In the genomic region with DNA sequence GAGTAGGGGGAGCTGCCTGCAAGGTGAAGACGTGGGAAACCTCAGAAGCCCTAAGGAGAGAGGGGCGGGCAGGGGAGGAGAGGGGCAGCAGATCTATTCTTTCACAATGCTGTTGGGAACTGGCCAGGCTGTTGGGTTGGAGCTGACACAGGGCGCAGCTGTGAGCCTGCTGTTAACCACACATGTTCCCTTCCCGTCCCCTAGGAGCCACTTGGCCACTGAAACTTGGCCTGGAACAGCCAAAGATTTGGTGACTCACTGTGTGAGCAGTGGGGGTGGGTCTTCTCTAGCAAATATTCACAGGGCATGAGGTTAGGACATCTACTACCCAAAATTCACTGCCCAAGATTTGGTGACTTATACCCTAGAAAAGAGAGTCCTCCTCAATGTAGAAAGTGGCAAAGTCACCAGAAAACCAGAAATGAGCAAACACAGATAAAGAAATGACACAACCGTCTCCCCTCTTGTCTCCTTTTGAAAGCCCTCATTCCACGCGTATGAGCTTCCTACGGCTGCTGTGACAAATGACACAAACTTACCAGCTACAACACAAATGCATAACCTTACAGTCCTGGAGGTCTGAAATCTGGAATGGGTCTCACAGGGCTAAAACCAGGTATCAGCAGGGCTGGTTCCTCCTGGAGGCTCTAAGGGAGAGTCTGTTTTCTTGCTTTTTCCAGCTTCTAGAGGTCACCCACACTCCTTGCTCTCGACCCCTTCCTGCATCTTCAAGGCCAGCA, we compare ENCODE assay signal across 9 cellular contexts. TPM values are rescaled to one million over a fixed set of nuclear protein-coding genes. Genes with fewer than 3 reads are reported as not detected.
DNase-seq lines count a peak whose midpoint lies in the region; ATAC-seq and TF ChIP-seq lines count a peak whose summit lies in the region.
"Had no signal": no experiment of that assay in that cellular context is flagged by ENCODE, and none has a peak within 500 bp of the region (broad histone marks: within the 10 kb centered on the region; RNA-seq: fewer than 3 reads in every experiment).

No MANE protein-coding gene starts in this region.

- H3K27me3 ChIP-seq in SK-N-SH (ENCODE audit: insufficient read depth), result no peaks in the 10 kb centered on the region

- peak; percentile 46 for DNase-seq in HFFc6
- DNase-seq in SK-N-SH, result no peak
- DNase-seq in left cardiac atrium, result peak; percentile 88
- DNase-seq in stimulated activated effector memory CD8-positive, alpha-beta T cell treated with anti-CD3 and anti-CD28 coated beads, Interleukin-12 subunit alpha, Interleukin-12 subunit beta, amount 100 ng/mL, for 72 hours (ENCODE audit: low spot score in 2 of 2), result no peak
- DNase-seq in iPS-NIHi11 (ENCODE audit: low spot score), result no peak
- no peak for DNase-seq in NOMO-1 (lab: John Stamatoyannopoulos, UW; ENCODE audit: unreplicated experiment in 2 of 2)
- no peak for DNase-seq in stimulated activated CD4-positive, alpha-beta T cell treated with anti-CD3 and anti-CD28 coated beads, Interleukin-4, amount 100 ng/mL, for 1 hour

- peak overlapping the region; percentile 6; the same call in 1 of the 2 replicates for H3K4me2 ChIP-seq in SK-N-SH

- intact Hi-C loops in left cardiac atrium (cut with DNase I), result no loop called here

- TF ChIP-seq EP300 in SK-N-SH (IDR thresholded peaks at IDR 0.05; ENCODE audit: borderline replicate concordance in 1 of 2, low read depth in 1 of 2, low read length in 1 of 2), result no peak

- no peak for TF ChIP-seq RAD21 in SK-N-SH (IDR thresholded peaks at IDR 0.05; ENCODE audit: low read length)

- H2AFZ ChIP-seq in SK-N-SH (ENCODE audit: low read depth), result no peak overlapping the region

- H3K9me2 ChIP-seq in SK-N-SH, result no peaks in the 10 kb centered on the region

- H3K4me3 ChIP-seq in SK-N-SH (ENCODE audit: low read depth in 2 of 2, low read length in 1 of 2), result no peak overlapping the region

- no peak overlapping the region for H3K9ac ChIP-seq in SK-N-SH

- CTCF ChIA-PET in SK-N-SH (lab: Yijun Ruan, JAX), result interaction anchor here (0.9 to 10.7 kb wide), 5 partner anchors 11 to 185 kb away, joined by 3 to 72 read pairs (median 4); no protein-coding TSS in a partner anchor

- H3F3A ChIP-seq in SK-N-SH (replicated peaks; ENCODE audit: insufficient read depth), result no peaks in the 10 kb centered on the region

- H3K9me3 ChIP-seq in SK-N-SH, result no peaks in the 10 kb centered on the region

- POLR2A ChIA-PET in SK-N-SH (lab: Yijun Ruan, JAX), result interaction anchor here (1.3 to 2.0 kb wide), 2 partner anchors 21 to 72 kb away, joined by 4 to 6 read pairs; partner anchors contain the start of gene GAA

- H3K4me3 Mint-ChIP-seq in HFFc6, result peak overlapping the region; percentile 69
- H3K4me3 Mint-ChIP-seq in stimulated activated effector memory CD8-positive, alpha-beta T cell treated with anti-CD3 and anti-CD28 coated beads, Interleukin-12 subunit alpha, Interleukin-12 subunit beta, amount 100 ng/mL, for 72 hours, result no peak overlapping the region
- H3K4me3 Mint-ChIP-seq: activated naive CD8-positive, alpha-beta T cell had no signal

- peaks cover 96% of the 10 kb centered on the region for H3K79me2 ChIP-seq in SK-N-SH (ENCODE audit: insufficient read depth)

- H3K27ac Mint-ChIP-seq in HFFc6, result peak overlapping the region; percentile 56; the same call in 1 of the 2 replicates
- no peak overlapping the region for H3K27ac Mint-ChIP-seq in stimulated activated effector memory CD8-positive, alpha-beta T cell treated with anti-CD3 and anti-CD28 coated beads, Interleukin-12 subunit alpha, Interleukin-12 subunit beta, amount 100 ng/mL, for 72 hours
- H3K27ac Mint-ChIP-seq: activated naive CD8-positive, alpha-beta T cell had no signal

- H3K4me1 ChIP-seq in SK-N-SH (ENCODE audit: control insufficient read depth in 1 of 2, insufficient read depth in 2 of 2, low read depth in 1 of 2, low read length in 1 of 2), result peaks cover 8 to 35% of the 10 kb centered on the region in 2 experiments; a peak in 3 of 4 replicates

- WGBS in SK-N-SH (ENCODE audit: low lambda C conversion rate), result 86% methylated on average over 8 of the region's 9 CpGs

- H3K4me1 Mint-ChIP-seq in HFFc6 (ENCODE audit: low read depth), result peaks cover 27% of the 10 kb centered on the region
- H3K4me1 Mint-ChIP-seq in stimulated activated effector memory CD8-positive, alpha-beta T cell treated with anti-CD3 and anti-CD28 coated beads, Interleukin-12 subunit alpha, Interleukin-12 subunit beta, amount 100 ng/mL, for 72 hours, result no peaks in the 10 kb centered on the region

- peaks cover 3% of the 10 kb centered on the region; the same call in 1 of the 2 replicates for H3K27me3 Mint-ChIP-seq in HFFc6 (ENCODE audit: insufficient read depth)
- H3K27me3 Mint-ChIP-seq: activated naive CD8-positive, alpha-beta T cell had no signal

- H3K9me3 Mint-ChIP-seq in HFFc6, result no peaks in the 10 kb centered on the region
- no peaks in the 10 kb centered on the region for H3K9me3 Mint-ChIP-seq in stimulated activated effector memory CD8-positive, alpha-beta T cell treated with anti-CD3 and anti-CD28 coated beads, Interleukin-12 subunit alpha, Interleukin-12 subunit beta, amount 100 ng/mL, for 72 hours

- H4K20me1 ChIP-seq in SK-N-SH (ENCODE audit: insufficient read depth), result peaks cover 82% of the 10 kb centered on the region

- H3K36me3 ChIP-seq in SK-N-SH (replicated peaks in 1 of 2; ENCODE audit: control insufficient read depth in 1 of 2, insufficient read depth in 2 of 2, low read length in 1 of 2), result no peaks in the 10 kb centered on the region

- TF ChIP-seq CTCF in HFFc6 (IDR thresholded peaks at IDR 0.05) (no peak), SK-N-SH (IDR thresholded peaks at IDR 0.05) (no peak)

- H3K27ac ChIP-seq in SK-N-SH (ENCODE audit: low read depth in 2 of 2, low read length in 1 of 2), result no peak overlapping the region

- ATAC-seq in left cardiac atrium (peak; percentile 86 to 93), GM21576 (IDR thresholded peaks at IDR 0.05; ENCODE audit: unreplicated experiment) (no peak)
- ATAC-seq in stimulated activated effector memory CD8-positive, alpha-beta T cell treated with anti-CD3 and anti-CD28 coated beads, Interleukin-12 subunit alpha, Interleukin-12 subunit beta, amount 100 ng/mL, for 72 hours, result peak; percentile 66

- H3K36me3 Mint-ChIP-seq in HFFc6 (ENCODE audit: low read depth), result no peaks in the 10 kb centered on the region
- no peaks in the 10 kb centered on the region for H3K36me3 Mint-ChIP-seq in stimulated activated effector memory CD8-positive, alpha-beta T cell treated with anti-CD3 and anti-CD28 coated beads, Interleukin-12 subunit alpha, Interleukin-12 subunit beta, amount 100 ng/mL, for 72 hours
- H3K36me3 Mint-ChIP-seq: activated naive CD8-positive, alpha-beta T cell had no signal

TF ChIP-seq in SK-N-SH, 30 proteins besides CTCF, POLR2A, EP300 and RAD21:
- no peak for TF ChIP-seq CHD2 (IDR thresholded peaks at IDR 0.05; ENCODE audit: low read length, partially characterized antibody)
- TF ChIP-seq REST (IDR thresholded peaks at IDR 0.05; ENCODE audit: low read depth, low read length), result no peak
- no peak for TF ChIP-seq TEAD4 (IDR thresholded peaks at IDR 0.05; ENCODE audit: borderline replicate concordance, insufficient read depth)
- no peak for TF ChIP-seq NFIC (IDR thresholded peaks at IDR 0.05; ENCODE audit: borderline replicate concordance)
- no peak for TF ChIP-seq FOXJ3 (CRISPR knock-in tag; IDR thresholded peaks at IDR 0.05)
- TF ChIP-seq, protein P1, sequence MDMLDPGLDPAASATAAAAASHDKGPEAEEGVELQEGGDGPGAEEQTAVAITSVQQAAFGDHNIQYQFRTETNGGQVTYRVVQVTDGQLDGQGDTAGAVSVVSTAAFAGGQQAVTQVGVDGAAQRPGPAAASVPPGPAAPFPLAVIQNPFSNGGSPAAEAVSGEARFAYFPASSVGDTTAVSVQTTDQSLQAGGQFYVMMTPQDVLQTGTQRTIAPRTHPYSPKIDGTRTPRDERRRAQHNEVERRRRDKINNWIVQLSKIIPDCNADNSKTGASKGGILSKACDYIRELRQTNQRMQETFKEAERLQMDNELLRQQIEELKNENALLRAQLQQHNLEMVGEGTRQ (IDR thresholded peaks at IDR 0.05; ENCODE audit: borderline replicate concordance, low read depth, low read length), result no peak
TF ChIP-seq in SK-N-SH: peak in this region for 0.

RNA-seq across cellular contexts. Expression of gene TBC1D16, which starts 6.3 kb away (rescaled TPM):
- total RNA-seq in HFFc6 (2021; fragmentation: NEBNext Ultra II Directional; extraction: Animal tissue kit (Norgen Biotek cat#: 25700)), result 10 to 100 TPM; 15.1 to 25.5 (median 17.9) TPM
- 14.5 and 15.3 TPM in 2 replicates for polyA plus RNA-seq in SK-N-SH (2012; rRNA removed)
- 7.9 and 13.0 TPM in 2 replicates for polyA plus RNA-seq in SK-N-SH (2012; cell fraction: cytosol; rRNA removed)
- 22.6 and 24.9 TPM in 2 replicates for polyA plus RNA-seq in SK-N-SH (2012; cell fraction: nucleus; rRNA removed)
- total RNA-seq in left cardiac atrium, result 10 to 100 TPM; 29.9 to 30.9 TPM

RNA-seq across cellular contexts. Expression of gene CCDC40, which starts 7.0 kb away (rescaled TPM):
- total RNA-seq in HFFc6 (2021; fragmentation: NEBNext Ultra II Directional; extraction: Animal tissue kit (Norgen Biotek cat#: 25700)), result 1 to 10 TPM; 1.7 to 3.2 (median 2.1) TPM
- 17.3 and 21.6 TPM in 2 replicates for polyA plus RNA-seq in SK-N-SH (2012; rRNA removed)
- polyA plus RNA-seq in SK-N-SH (2012; cell fraction: cytosol; rRNA removed), result 8.0 and 8.3 TPM in 2 replicates
- 87.6 and 92.0 TPM in 2 replicates for polyA plus RNA-seq in SK-N-SH (2012; cell fraction: nucleus; rRNA removed)
- 1 to 10 TPM; 5.9 to 9.8 TPM for total RNA-seq in left cardiac atrium

Comparison
In these comparisons a context has a peak if more than half of its experiments do, and no peak if none do; other contexts are left out.
1. DNase-seq: peak in HFFc6 (single experiment) and left cardiac atrium (single experiment); none in SK-N-SH (single experiment), stimulated activated effector memory CD8-positive, alpha-beta T cell treated with anti-CD3 and anti-CD28 coated beads, Interleukin-12 subunit alpha, Interleukin-12 subunit beta, amount 100 ng/mL, for 72 hours (0 of 2), iPS-NIHi11 (single experiment), NOMO-1 (0 of 2) and stimulated activated CD4-positive, alpha-beta T cell treated with anti-CD3 and anti-CD28 coated beads, Interleukin-4, amount 100 ng/mL, for 1 hour (single experiment).